Comparison of ENCODE assay signal across 1 cellular context in genomic region chr10:95656291-95657164, GRCh38.
TF ChIP-seq lines count a peak whose summit lies in the region.

Gene ALDH18A1 (minus strand): TSS chr10:95656711. CDS start chr10:95653377, 3,334 bp downstream.

TF ChIP-seq in K562, 482 proteins besides CTCF, POLR2A, EP300 and RAD21 (continued from another document and continues in another):
- TF ChIP-seq ARID4B (CRISPR knock-in tag; IDR thresholded peaks at IDR 0.05) (peak; percentile 70; the same call in 1 of the 2 replicates), PHB2 (IDR thresholded peaks at IDR 0.05; ENCODE audit: low read depth) (no peak), GABPA (tag; conservative IDR thresholded peaks at IDR 0.05; ENCODE audit: low read depth) (no peak), ZKSCAN1 (IDR thresholded peaks at IDR 0.05; ENCODE audit: low read depth, low read length) (no peak), STAT6 (CRISPR knock-in tag; IDR thresholded peaks at IDR 0.05) (no peak), ZNF143 (CRISPR knock-in tag; IDR thresholded peaks at IDR 0.05) (no peak), ZNF76 (CRISPR knock-in tag; IDR thresholded peaks at IDR 0.05; ENCODE audit: borderline replicate concordance) (no peak), KAT2B (IDR thresholded peaks at IDR 0.05; ENCODE audit: low read depth, low read length) (no peak), HDAC6 (IDR thresholded peaks at IDR 0.05; ENCODE audit: low read depth, low read length) (no peak), NONO (IDR thresholded peaks at IDR 0.05; ENCODE audit: low read depth in 2 of 2, low read length in 1 of 2) (no peak), BRD4 (IDR thresholded peaks at IDR 0.05) (no peak), TAF1 (IDR thresholded peaks at IDR 0.05; ENCODE audit: control insufficient read depth, extremely low read depth, insufficient read depth, low read length, severe bottlenecking) (no peak), SMAD2 (IDR thresholded peaks at IDR 0.05; ENCODE audit: low read depth, low read length) (no peak), RAD51 (IDR thresholded peaks at IDR 0.05; ENCODE audit: borderline replicate concordance, low read depth) (no peak), PTRF (tag; IDR thresholded peaks at IDR 0.05) (no peak), FOS (IDR thresholded peaks at IDR 0.05; ENCODE audit: extremely low read depth, insufficient read length) (no peak), ZNF584 (CRISPR knock-in tag; IDR thresholded peaks at IDR 0.05; ENCODE audit: low read depth) (no peak), ELK1 (CRISPR knock-in tag; IDR thresholded peaks at IDR 0.05) (no peak), HNRNPUL1 (IDR thresholded peaks at IDR 0.05; ENCODE audit: low read length) (no peak), BRF2 (IDR thresholded peaks at IDR 0.05; ENCODE audit: borderline replicate concordance, insufficient read depth, insufficient read length) (no peak), SETDB1 (IDR thresholded peaks at IDR 0.05; ENCODE audit: low read length) (no peak), ZNF384 (IDR thresholded peaks at IDR 0.05; ENCODE audit: low read depth, low read length) (no peak), ERF (CRISPR knock-in tag; IDR thresholded peaks at IDR 0.05) (no peak), TFAP4 (CRISPR knock-in tag; IDR thresholded peaks at IDR 0.05; ENCODE audit: borderline replicate concordance) (peak; percentile 59), TBP (optimal IDR thresholded peaks at IDR 0.05; ENCODE audit: low read depth, low read length) (peak; percentile 28), ZNF175 (CRISPR knock-in tag; IDR thresholded peaks at IDR 0.05; ENCODE audit: low read depth) (no peak), RCOR1 (IDR thresholded peaks at IDR 0.05; ENCODE audit: borderline replicate concordance in 1 of 2, low read depth in 2 of 2, low read length in 2 of 2) (no peak), SLC30A9 (CRISPR knock-in tag; IDR thresholded peaks at IDR 0.05) (no peak), ZNF699 (CRISPR knock-in tag; IDR thresholded peaks at IDR 0.05; ENCODE audit: insufficient replicate concordance) (no peak), MBD2 (IDR thresholded peaks at IDR 0.05; ENCODE audit: borderline replicate concordance, low read depth) (no peak), RNF2 (IDR thresholded peaks at IDR 0.05) (no peak), MBD1 (CRISPR knock-in tag; IDR thresholded peaks at IDR 0.05) (no peak), SRSF1 (IDR thresholded peaks at IDR 0.05; ENCODE audit: low read depth, low read length) (peak; percentile 99), KAT7 (CRISPR knock-in tag; IDR thresholded peaks at IDR 0.05; ENCODE audit: borderline replicate concordance) (0 out of 2 replicates have a peak, but pooled peaks have one; percentile 55), MYC (IDR thresholded peaks at IDR 0.05; ENCODE audit: low read depth, low read length) (peak; percentile 90; the same call in 1 of the 2 replicates), MYC (CRISPR knock-in tag; IDR thresholded peaks at IDR 0.05; ENCODE audit: borderline replicate concordance, low read depth) (peak; percentile 71; the same call in 1 of the 2 replicates), MEF2D (tag; conservative IDR thresholded peaks at IDR 0.05; ENCODE audit: low read depth) (no peak), ZZZ3 (IDR thresholded peaks at IDR 0.05) (no peak), AFF4 (CRISPR knock-in tag; IDR thresholded peaks at IDR 0.05) (peak; percentile 47; the same call in 1 of the 2 replicates), KLF16 (IDR thresholded peaks at IDR 0.05) (no peak)
- TF ChIP-seq, protein P1, sequence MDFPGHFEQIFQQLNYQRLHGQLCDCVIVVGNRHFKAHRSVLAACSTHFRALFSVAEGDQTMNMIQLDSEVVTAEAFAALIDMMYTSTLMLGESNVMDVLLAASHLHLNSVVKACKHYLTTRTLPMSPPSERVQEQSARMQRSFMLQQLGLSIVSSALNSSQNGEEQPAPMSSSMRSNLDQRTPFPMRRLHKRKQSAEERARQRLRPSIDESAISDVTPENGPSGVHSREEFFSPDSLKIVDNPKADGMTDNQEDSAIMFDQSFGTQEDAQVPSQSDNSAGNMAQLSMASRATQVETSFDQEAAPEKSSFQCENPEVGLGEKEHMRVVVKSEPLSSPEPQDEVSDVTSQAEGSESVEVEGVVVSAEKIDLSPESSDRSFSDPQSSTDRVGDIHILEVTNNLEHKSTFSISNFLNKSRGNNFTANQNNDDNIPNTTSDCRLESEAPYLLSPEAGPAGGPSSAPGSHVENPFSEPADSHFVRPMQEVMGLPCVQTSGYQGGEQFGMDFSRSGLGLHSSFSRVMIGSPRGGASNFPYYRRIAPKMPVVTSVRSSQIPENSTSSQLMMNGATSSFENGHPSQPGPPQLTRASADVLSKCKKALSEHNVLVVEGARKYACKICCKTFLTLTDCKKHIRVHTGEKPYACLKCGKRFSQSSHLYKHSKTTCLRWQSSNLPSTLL (IDR thresholded peaks at IDR 0.05), result no peak
- TF ChIP-seq, protein P2, sequence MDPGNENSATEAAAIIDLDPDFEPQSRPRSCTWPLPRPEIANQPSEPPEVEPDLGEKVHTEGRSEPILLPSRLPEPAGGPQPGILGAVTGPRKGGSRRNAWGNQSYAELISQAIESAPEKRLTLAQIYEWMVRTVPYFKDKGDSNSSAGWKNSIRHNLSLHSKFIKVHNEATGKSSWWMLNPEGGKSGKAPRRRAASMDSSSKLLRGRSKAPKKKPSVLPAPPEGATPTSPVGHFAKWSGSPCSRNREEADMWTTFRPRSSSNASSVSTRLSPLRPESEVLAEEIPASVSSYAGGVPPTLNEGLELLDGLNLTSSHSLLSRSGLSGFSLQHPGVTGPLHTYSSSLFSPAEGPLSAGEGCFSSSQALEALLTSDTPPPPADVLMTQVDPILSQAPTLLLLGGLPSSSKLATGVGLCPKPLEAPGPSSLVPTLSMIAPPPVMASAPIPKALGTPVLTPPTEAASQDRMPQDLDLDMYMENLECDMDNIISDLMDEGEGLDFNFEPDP (CRISPR knock-in tag; IDR thresholded peaks at IDR 0.05), result no peak
- TF ChIP-seq, protein P3, sequence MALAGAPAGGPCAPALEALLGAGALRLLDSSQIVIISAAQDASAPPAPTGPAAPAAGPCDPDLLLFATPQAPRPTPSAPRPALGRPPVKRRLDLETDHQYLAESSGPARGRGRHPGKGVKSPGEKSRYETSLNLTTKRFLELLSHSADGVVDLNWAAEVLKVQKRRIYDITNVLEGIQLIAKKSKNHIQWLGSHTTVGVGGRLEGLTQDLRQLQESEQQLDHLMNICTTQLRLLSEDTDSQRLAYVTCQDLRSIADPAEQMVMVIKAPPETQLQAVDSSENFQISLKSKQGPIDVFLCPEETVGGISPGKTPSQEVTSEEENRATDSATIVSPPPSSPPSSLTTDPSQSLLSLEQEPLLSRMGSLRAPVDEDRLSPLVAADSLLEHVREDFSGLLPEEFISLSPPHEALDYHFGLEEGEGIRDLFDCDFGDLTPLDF (CRISPR knock-in tag; IDR thresholded peaks at IDR 0.05), result no peak
